Comparison of ENCODE assay signal across 22 cellular contexts in the genomic region with DNA sequence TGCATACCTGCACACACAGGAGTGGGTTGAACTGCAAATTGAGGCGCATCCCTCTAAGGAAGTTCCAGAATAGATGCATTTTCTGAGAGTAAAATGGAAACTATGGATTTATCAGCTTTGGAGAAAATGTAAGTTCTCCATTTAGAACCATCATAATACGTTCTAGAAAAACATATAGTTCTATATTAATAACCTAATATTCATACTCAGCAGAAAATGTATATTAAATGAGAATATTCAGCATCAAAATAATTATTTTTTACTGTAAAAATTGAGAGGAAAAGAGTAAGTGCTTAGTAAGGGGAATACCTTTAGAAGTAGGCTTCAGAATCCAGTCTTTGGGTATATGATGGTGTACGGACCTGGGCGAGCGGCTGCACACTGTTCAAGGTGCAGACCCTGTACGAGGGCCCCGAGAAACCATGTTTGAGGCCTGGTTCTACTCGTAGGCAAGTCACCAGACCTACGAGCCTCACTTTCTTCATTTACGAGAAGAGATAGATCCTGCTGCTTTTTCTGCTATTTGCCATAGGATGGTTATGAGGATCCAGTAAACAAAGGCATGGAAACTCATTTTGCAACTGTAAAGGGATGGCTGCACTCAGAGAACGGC. TPM values are rescaled to one million over a fixed set of nuclear protein-coding genes. Genes with fewer than 3 reads are reported as not detected.
DNase-seq lines count a peak whose midpoint lies in the region; ATAC-seq lines count a peak whose summit lies in the region.
"Had no signal": no experiment of that assay in that cellular context is flagged by ENCODE, and none has a peak within 500 bp of the region (broad histone marks: within the 10 kb centered on the region; RNA-seq: fewer than 3 reads in every experiment).

No MANE protein-coding gene starts in this region.

- H3K36me3 Mint-ChIP-seq in activated naive CD4-positive, alpha-beta T cell treated with anti-CD3 and anti-CD28 coated beads, Interleukin-2, amount 50 U/mL, for 24 hours: peaks cover 35% of the 10 kb centered on the region
- peaks cover 3% of the 10 kb centered on the region for H3K36me3 Mint-ChIP-seq in T-helper 17 cell (ENCODE audit: low read depth)
- H3K36me3 Mint-ChIP-seq in central memory CD8-positive, alpha-beta T cell (ENCODE audit: insufficient read depth): peaks cover 60% of the 10 kb centered on the region
- peaks cover 100% of the 10 kb centered on the region for H3K36me3 Mint-ChIP-seq in stimulated activated effector memory CD8-positive, alpha-beta T cell treated with anti-CD3 and anti-CD28 coated beads, Interleukin-12 subunit alpha, Interleukin-12 subunit beta, amount 100 ng/mL, for 72 hours

- H3K27ac Mint-ChIP-seq in activated naive CD4-positive, alpha-beta T cell treated with anti-CD3 and anti-CD28 coated beads, Interleukin-2, amount 50 U/mL, for 24 hours: peak overlapping the region; percentile 98
- peak overlapping the region; percentile 99 for H3K27ac Mint-ChIP-seq in T-helper 17 cell
- H3K27ac Mint-ChIP-seq in central memory CD8-positive, alpha-beta T cell (ENCODE audit: low read depth): no peak overlapping the region
- peak overlapping the region; percentile 48 for H3K27ac Mint-ChIP-seq in stimulated activated effector memory CD8-positive, alpha-beta T cell treated with anti-CD3 and anti-CD28 coated beads, Interleukin-12 subunit alpha, Interleukin-12 subunit beta, amount 100 ng/mL, for 72 hours

- no peaks in the 10 kb centered on the region for H3K9me3 ChIP-seq in T-helper 17 cell (ENCODE audit: control insufficient read depth, low read length, poor library complexity, severe bottlenecking)
- H3K9me3 ChIP-seq: heart right ventricle, left ventricle myocardium inferior, upper lobe of left lung had no signal

- H3K27me3 Mint-ChIP-seq in activated naive CD4-positive, alpha-beta T cell treated with anti-CD3 and anti-CD28 coated beads, Interleukin-2, amount 50 U/mL, for 24 hours: no peaks in the 10 kb centered on the region
- no peaks in the 10 kb centered on the region for H3K27me3 Mint-ChIP-seq in T-helper 17 cell
- H3K27me3 Mint-ChIP-seq in central memory CD8-positive, alpha-beta T cell: no peaks in the 10 kb centered on the region

- ATAC-seq in T-helper 17 cell (no peak), HG03342 (IDR thresholded peaks at IDR 0.05; ENCODE audit: unreplicated experiment) (no peak), GM21360 (IDR thresholded peaks at IDR 0.05; ENCODE audit: unreplicated experiment) (no peak)
- ATAC-seq in central memory CD8-positive, alpha-beta T cell (replicated peaks; ENCODE audit: extremely low read depth, poor library complexity, severe bottlenecking): no peak
- no peak for ATAC-seq in stimulated activated effector memory CD8-positive, alpha-beta T cell treated with anti-CD3 and anti-CD28 coated beads, Interleukin-12 subunit alpha, Interleukin-12 subunit beta, amount 100 ng/mL, for 72 hours
- ATAC-seq: heart right ventricle, SK-N-SH treated with all-trans-retinoic acid at 6 μM for 48 hours had no signal

- peaks cover 89% of the 10 kb centered on the region for H3K4me1 Mint-ChIP-seq in activated naive CD4-positive, alpha-beta T cell treated with anti-CD3 and anti-CD28 coated beads, Interleukin-2, amount 50 U/mL, for 24 hours
- H3K4me1 Mint-ChIP-seq in T-helper 17 cell: peaks cover 56% of the 10 kb centered on the region
- peaks cover 77% of the 10 kb centered on the region for H3K4me1 Mint-ChIP-seq in central memory CD8-positive, alpha-beta T cell
- H3K4me1 Mint-ChIP-seq in stimulated activated effector memory CD8-positive, alpha-beta T cell treated with anti-CD3 and anti-CD28 coated beads, Interleukin-12 subunit alpha, Interleukin-12 subunit beta, amount 100 ng/mL, for 72 hours: peaks cover 58% of the 10 kb centered on the region

- no peaks in the 10 kb centered on the region for H3K9me3 Mint-ChIP-seq in activated naive CD4-positive, alpha-beta T cell treated with anti-CD3 and anti-CD28 coated beads, Interleukin-2, amount 50 U/mL, for 24 hours
- no peaks in the 10 kb centered on the region for H3K9me3 Mint-ChIP-seq in central memory CD8-positive, alpha-beta T cell
- no peaks in the 10 kb centered on the region for H3K9me3 Mint-ChIP-seq in stimulated activated effector memory CD8-positive, alpha-beta T cell treated with anti-CD3 and anti-CD28 coated beads, Interleukin-12 subunit alpha, Interleukin-12 subunit beta, amount 100 ng/mL, for 72 hours

- DNase-seq in activated naive CD4-positive, alpha-beta T cell treated with Interleukin-2 at 50 U/mL for 16 hours: no peak
- DNase-seq in T-helper 17 cell (no peak), ureter (ENCODE audit: low spot score) (no peak)
- no peak for DNase-seq in central memory CD8-positive, alpha-beta T cell (ENCODE audit: low spot score in 2 of 2)
- DNase-seq in stimulated activated effector memory CD8-positive, alpha-beta T cell treated with anti-CD3 and anti-CD28 coated beads, Interleukin-12 subunit alpha, Interleukin-12 subunit beta, amount 100 ng/mL, for 72 hours (ENCODE audit: low spot score in 2 of 2): no peak
- DNase-seq: amygdala; dermis blood vessel endothelial cell; heart right ventricle; left ventricle myocardium inferior; midbrain; NCI-H1092; NCI-H2081; NCI-H510A; stimulated activated CD4-positive, alpha-beta T cell treated with anti-CD3 and anti-CD28 coated beads, Interleukin-4, amount 100 ng/mL, for 1 hour; upper lobe of left lung had no signal

- H3K4me3 Mint-ChIP-seq in activated naive CD4-positive, alpha-beta T cell treated with anti-CD3 and anti-CD28 coated beads, Interleukin-2, amount 50 U/mL, for 24 hours: peak overlapping the region; percentile 86
- peak overlapping the region; percentile 90 for H3K4me3 Mint-ChIP-seq in T-helper 17 cell
- H3K4me3 Mint-ChIP-seq in central memory CD8-positive, alpha-beta T cell: peak overlapping the region; percentile 58
- peak overlapping the region; percentile 94 for H3K4me3 Mint-ChIP-seq in stimulated activated effector memory CD8-positive, alpha-beta T cell treated with anti-CD3 and anti-CD28 coated beads, Interleukin-12 subunit alpha, Interleukin-12 subunit beta, amount 100 ng/mL, for 72 hours

RNA-seq across cellular contexts. Expression of a gene that starts 6.8 kb away (rescaled TPM):
- total RNA-seq in T-helper 17 cell: 100 to 1,000 TPM; 265 to 295 TPM
- total RNA-seq in ureter: 4.7 TPM
- total RNA-seq: dermis blood vessel endothelial cell, fibroblast of villous mesenchyme, LHCN-M2, renal cortical epithelial cell had no signal

RNA-seq across cellular contexts. Expression of a gene that starts 42.1 kb away (rescaled TPM):
- total RNA-seq in T-helper 17 cell (10 to 100 TPM in 1 of 2 donors, 1 to 10 TPM in 1; 7.3 to 12.6 TPM), ureter (96.4 TPM)

Comparison
In these comparisons a context has a peak if more than half of its experiments do, and no peak if none do; other contexts are left out.
1. RNA of a gene that starts 6.8 kb away (total RNA-seq): 265 to 295 TPM in T-helper 17 cell; 4.7 TPM in ureter (single experiment); every median in the first group is over 10 times any median in the second.
2. Peak in every context shown above with its lines, with median percentiles within 50 percentile points of each other: H3K4me3 Mint-ChIP-seq.